Comparison of ENCODE assay signal across 2 cellular contexts in the genomic region with DNA sequence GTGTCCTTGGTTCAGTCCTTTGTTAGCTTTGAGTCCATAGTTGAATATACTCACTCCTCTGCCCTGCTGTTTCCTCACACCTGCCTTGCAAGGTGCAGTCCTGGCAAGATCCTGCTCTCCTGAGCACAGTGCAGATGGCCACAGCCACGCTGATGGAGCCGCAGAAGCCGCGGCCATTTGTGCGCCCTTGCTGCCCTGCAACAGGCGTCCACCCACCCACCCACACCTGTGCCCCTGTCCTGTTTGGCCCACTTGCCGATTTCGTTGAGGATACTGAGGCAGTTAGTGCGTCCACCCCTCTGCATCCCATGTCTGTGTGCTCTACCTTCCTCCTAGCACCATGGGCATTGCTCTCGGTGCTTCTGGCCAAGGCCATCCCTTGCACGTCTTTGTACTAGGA.
TF ChIP-seq lines count a peak whose summit lies in the region.

No MANE protein-coding gene starts in this region.

TF ChIP-seq in HEK293, 187 proteins besides CTCF, POLR2A, EP300 and RAD21 (continued from another document):
- TF ChIP-seq, protein P1, sequence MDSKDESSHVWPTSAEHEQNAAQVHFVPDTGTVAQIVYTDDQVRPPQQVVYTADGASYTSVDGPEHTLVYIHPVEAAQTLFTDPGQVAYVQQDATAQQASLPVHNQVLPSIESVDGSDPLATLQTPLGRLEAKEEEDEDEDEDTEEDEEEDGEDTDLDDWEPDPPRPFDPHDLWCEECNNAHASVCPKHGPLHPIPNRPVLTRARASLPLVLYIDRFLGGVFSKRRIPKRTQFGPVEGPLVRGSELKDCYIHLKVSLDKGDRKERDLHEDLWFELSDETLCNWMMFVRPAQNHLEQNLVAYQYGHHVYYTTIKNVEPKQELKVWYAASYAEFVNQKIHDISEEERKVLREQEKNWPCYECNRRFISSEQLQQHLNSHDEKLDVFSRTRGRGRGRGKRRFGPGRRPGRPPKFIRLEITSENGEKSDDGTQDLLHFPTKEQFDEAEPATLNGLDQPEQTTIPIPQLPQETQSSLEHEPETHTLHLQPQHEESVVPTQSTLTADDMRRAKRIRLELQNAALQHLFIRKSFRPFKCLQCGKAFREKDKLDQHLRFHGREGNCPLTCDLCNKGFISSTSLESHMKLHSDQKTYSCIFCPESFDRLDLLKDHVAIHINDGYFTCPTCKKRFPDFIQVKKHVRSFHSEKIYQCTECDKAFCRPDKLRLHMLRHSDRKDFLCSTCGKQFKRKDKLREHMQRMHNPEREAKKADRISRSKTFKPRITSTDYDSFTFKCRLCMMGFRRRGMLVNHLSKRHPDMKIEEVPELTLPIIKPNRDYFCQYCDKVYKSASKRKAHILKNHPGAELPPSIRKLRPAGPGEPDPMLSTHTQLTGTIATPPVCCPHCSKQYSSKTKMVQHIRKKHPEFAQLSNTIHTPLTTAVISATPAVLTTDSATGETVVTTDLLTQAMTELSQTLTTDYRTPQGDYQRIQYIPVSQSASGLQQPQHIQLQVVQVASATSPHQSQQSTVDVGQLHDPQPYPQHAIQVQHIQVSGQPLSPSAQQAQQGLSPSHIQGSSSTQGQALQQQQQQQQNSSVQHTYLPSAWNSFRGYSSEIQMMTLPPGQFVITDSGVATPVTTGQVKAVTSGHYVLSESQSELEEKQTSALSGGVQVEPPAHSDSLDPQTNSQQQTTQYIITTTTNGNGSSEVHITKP (tag by site-specific recombination; IDR thresholded peaks at IDR 0.05) = no peak
- no peak for TF ChIP-seq KLF1 (tag by site-specific recombination; IDR thresholded peaks at IDR 0.05)
TF ChIP-seq in HEK293: peak in this region for 1.

TF ChIP-seq in SK-N-SH, 30 proteins besides CTCF, POLR2A, EP300 and RAD21 (continued from another document):
- TF ChIP-seq, protein P2, sequence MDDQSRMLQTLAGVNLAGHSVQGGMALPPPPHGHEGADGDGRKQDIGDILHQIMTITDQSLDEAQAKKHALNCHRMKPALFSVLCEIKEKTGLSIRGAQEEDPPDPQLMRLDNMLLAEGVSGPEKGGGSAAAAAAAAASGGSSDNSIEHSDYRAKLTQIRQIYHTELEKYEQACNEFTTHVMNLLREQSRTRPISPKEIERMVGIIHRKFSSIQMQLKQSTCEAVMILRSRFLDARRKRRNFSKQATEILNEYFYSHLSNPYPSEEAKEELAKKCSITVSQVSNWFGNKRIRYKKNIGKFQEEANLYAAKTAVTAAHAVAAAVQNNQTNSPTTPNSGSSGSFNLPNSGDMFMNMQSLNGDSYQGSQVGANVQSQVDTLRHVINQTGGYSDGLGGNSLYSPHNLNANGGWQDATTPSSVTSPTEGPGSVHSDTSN (IDR thresholded peaks at IDR 0.05) = no peak
- TF ChIP-seq GATA2 (CRISPR knock-in tag; IDR thresholded peaks at IDR 0.05) (no peak), NRF1 (IDR thresholded peaks at IDR 0.05; ENCODE audit: low read depth, low read length) (no peak), EZH2phosphoT487 (IDR thresholded peaks at IDR 0.05; ENCODE audit: borderline replicate concordance, low read depth) (no peak), FOXJ3 (CRISPR knock-in tag; IDR thresholded peaks at IDR 0.05) (no peak)
- TF ChIP-seq, protein P3, sequence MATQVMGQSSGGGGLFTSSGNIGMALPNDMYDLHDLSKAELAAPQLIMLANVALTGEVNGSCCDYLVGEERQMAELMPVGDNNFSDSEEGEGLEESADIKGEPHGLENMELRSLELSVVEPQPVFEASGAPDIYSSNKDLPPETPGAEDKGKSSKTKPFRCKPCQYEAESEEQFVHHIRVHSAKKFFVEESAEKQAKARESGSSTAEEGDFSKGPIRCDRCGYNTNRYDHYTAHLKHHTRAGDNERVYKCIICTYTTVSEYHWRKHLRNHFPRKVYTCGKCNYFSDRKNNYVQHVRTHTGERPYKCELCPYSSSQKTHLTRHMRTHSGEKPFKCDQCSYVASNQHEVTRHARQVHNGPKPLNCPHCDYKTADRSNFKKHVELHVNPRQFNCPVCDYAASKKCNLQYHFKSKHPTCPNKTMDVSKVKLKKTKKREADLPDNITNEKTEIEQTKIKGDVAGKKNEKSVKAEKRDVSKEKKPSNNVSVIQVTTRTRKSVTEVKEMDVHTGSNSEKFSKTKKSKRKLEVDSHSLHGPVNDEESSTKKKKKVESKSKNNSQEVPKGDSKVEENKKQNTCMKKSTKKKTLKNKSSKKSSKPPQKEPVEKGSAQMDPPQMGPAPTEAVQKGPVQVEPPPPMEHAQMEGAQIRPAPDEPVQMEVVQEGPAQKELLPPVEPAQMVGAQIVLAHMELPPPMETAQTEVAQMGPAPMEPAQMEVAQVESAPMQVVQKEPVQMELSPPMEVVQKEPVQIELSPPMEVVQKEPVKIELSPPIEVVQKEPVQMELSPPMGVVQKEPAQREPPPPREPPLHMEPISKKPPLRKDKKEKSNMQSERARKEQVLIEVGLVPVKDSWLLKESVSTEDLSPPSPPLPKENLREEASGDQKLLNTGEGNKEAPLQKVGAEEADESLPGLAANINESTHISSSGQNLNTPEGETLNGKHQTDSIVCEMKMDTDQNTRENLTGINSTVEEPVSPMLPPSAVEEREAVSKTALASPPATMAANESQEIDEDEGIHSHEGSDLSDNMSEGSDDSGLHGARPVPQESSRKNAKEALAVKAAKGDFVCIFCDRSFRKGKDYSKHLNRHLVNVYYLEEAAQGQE (IDR thresholded peaks at IDR 0.05; ENCODE audit: low read depth, low read length) = no peak
